In genomic region chr4:77452117-77452516, GRCh38 we compare ENCODE assay signal across 5 cellular contexts.
A peak's percentile ranks its signal among the peaks of the same experiment; 100 is the strongest.
DNase-seq lines count a peak whose midpoint lies in the region; FAIRE-seq and TF ChIP-seq lines count a peak whose summit lies in the region.
"Not testable (repeated sequence)": the region's sequence is repeated elsewhere in the genome, so short reads cannot be mapped to it uniquely, and the experiment has no call there.

No MANE protein-coding gene starts in this region.

- H4K91ac ChIP-seq in H1 (replicated peaks; ENCODE audit: insufficient read length, low read length): not testable (repeated sequence)

- CTCF ChIA-PET in H1 (lab: Charles Lee; ENCODE audit: partially characterized antibody): interaction anchor here (0.7 to 13.4 kb wide), 7 partner anchors 20 to 413 kb away, joined by 3 to 120 read pairs (median 5); no protein-coding TSS in a partner anchor

- WGBS in H1 (ENCODE audit: extremely low coverage in 1 of 2, insufficient coverage in 1 of 2, insufficient read length in 1 of 2, insufficient replicate concordance in 2 of 2, low coverage in 1 of 2, low lambda C conversion rate in 2 of 2, missing lambda C conversion rate in 1 of 2), 2 experiments: 87% methylated on average over 5 of the region's 5 CpGs; no CpG with 5 or more reads in 1 of the 2 experiments
- WGBS in sigmoid colon, 2 donors: 66 to 82% methylated on average over 5 of the region's 5 CpGs

- not testable (repeated sequence) for TF ChIP-seq RAD21 in H1 (IDR thresholded peaks at IDR 0.05 in 1 of 2, conservative IDR thresholded peaks at IDR 0.05 in 1 of 2; ENCODE audit: low read depth in 2 of 2, low read length in 2 of 2)

- not testable (repeated sequence) for H2BK5ac ChIP-seq in H1 (ENCODE audit: low read depth, low read length)

- H3K79me1 ChIP-seq in H1 (ENCODE audit: low read depth, low read length): not testable (repeated sequence)

- not testable (repeated sequence) for H3K79me2 ChIP-seq in H1 (ENCODE audit: control insufficient read depth in 1 of 2, insufficient read depth in 2 of 2, low read length in 2 of 2)

- FAIRE-seq in GM12891 (lab: Jason Lieb, UNC) (peak; percentile 71), bronchial epithelial cell (lab: Jason Lieb, UNC) (peak; percentile 96), H1 (lab: Jason Lieb, UNC) (peak; percentile 60), urothelium cell line (lab: Jason Lieb, UNC) (peak; percentile 23)

- TF ChIP-seq CTCF in bronchial epithelial cell (IDR thresholded peaks at IDR 0.05; ENCODE audit: insufficient read depth, low read length, severe bottlenecking); H1 (IDR thresholded peaks at IDR 0.05; ENCODE audit: control extremely low read depth in 1 of 3, insufficient read depth in 1 of 3, low read depth in 1 of 3, low read length in 3 of 3); sigmoid colon (IDR thresholded peaks at IDR 0.05): not testable (repeated sequence)

- H3K4me3 ChIP-seq in bronchial epithelial cell (ENCODE audit: low read depth, low read length); H1 (ENCODE audit: extremely low read depth in 1 of 4, insufficient read depth in 2 of 4, low read depth in 3 of 4, low read length in 4 of 4); sigmoid colon: not testable (repeated sequence)

- not testable (repeated sequence) for H4K20me1 ChIP-seq in H1 (replicated peaks in 1 of 2; ENCODE audit: control insufficient read depth in 1 of 2, insufficient read depth in 2 of 2, low read length in 2 of 2)

- not testable (repeated sequence) for H3K9ac ChIP-seq in H1 (replicated peaks in 1 of 4; ENCODE audit: extremely low read depth in 1 of 4, low read depth in 3 of 4, low read length in 3 of 4)

- not testable (repeated sequence) for H2BK120ac ChIP-seq in H1 (replicated peaks; ENCODE audit: low read depth, low read length)

- H3K18ac ChIP-seq in H1 (ENCODE audit: extremely low read depth, low read length): not testable (repeated sequence)

- intact Hi-C loops in sigmoid colon (cut with DNase I): not testable (repeated sequence)

- not testable (repeated sequence) for H3K4me2 ChIP-seq in H1 (ENCODE audit: insufficient read depth in 1 of 2, low read depth in 2 of 2, low read length in 2 of 2)

- not testable (repeated sequence) for H3K4me1 ChIP-seq in H1 (replicated peaks in 1 of 4; ENCODE audit: control insufficient read depth in 3 of 4, insufficient read depth in 4 of 4, low read length in 3 of 4)
- H3K4me1 ChIP-seq in sigmoid colon: peaks cover 0 to 35% (median 18%) of the 10 kb centered on the region in 4 donors

- H2BK20ac ChIP-seq in H1 (ENCODE audit: low read length): not testable (repeated sequence)

- H3K27ac ChIP-seq in H1 (ENCODE audit: low read depth, low read length): not testable (repeated sequence)
- peak overlapping the region in 2 of 4 donors; percentile 41 to 55 for H3K27ac ChIP-seq in sigmoid colon

- H3K36me3 ChIP-seq in bronchial epithelial cell (ENCODE audit: control insufficient read depth, insufficient read depth, low read length); H1 (ENCODE audit: control insufficient read depth in 2 of 4, insufficient read depth in 4 of 4, low read length in 3 of 4); sigmoid colon: not testable (repeated sequence)

- TF ChIP-seq POLR2A in GM12891 (IDR thresholded peaks at IDR 0.05; ENCODE audit: low read depth, low read length); H1 (IDR thresholded peaks at IDR 0.05; ENCODE audit: control extremely low read depth in 1 of 2, low read depth in 2 of 2, low read length in 2 of 2); sigmoid colon (IDR thresholded peaks at IDR 0.05): not testable (repeated sequence)

- not testable (repeated sequence) for TF ChIP-seq EP300 in H1 (IDR thresholded peaks at IDR 0.05; ENCODE audit: borderline replicate concordance in 1 of 2, low read depth in 2 of 2, low read length in 2 of 2)
- TF ChIP-seq EP300 in sigmoid colon (IDR thresholded peaks at IDR 0.05): peak in 1 of 4 donors; percentile 42

- not testable (repeated sequence) for DNase-seq in GM12891 (ENCODE audit: insufficient read length, low spot score); bronchial epithelial cell (ENCODE audit: low read depth); H1 (ENCODE audit: low read depth in 1 of 2, low spot score in 2 of 2); urothelium cell line (ENCODE audit: low spot score)
- DNase-seq in sigmoid colon: peak; percentile 69

- H3K23me2 ChIP-seq in H1 (ENCODE audit: low read depth, low read length): not testable (repeated sequence)

- not testable (repeated sequence) for H2BK12ac ChIP-seq in H1 (ENCODE audit: low read depth, low read length)

- H2AK5ac ChIP-seq in H1 (ENCODE audit: low read depth, low read length): not testable (repeated sequence)

- not testable (repeated sequence) for H3K27me3 ChIP-seq in bronchial epithelial cell (ENCODE audit: control insufficient read depth, insufficient read depth, low read length); H1 (replicated peaks in 1 of 4; ENCODE audit: control insufficient read depth in 3 of 4, extremely low read depth in 1 of 4, insufficient read depth in 3 of 4, low read length in 3 of 4); sigmoid colon

- not testable (repeated sequence) for H3K56ac ChIP-seq in H1 (replicated peaks; ENCODE audit: insufficient read length, low read depth, low read length)

- POLR2A ChIA-PET in H1 (lab: Charles Lee; ENCODE audit: partially characterized antibody): not testable (repeated sequence)

- not testable (repeated sequence) for H3K23ac ChIP-seq in H1 (ENCODE audit: insufficient read length)

- not testable (repeated sequence) for H3K4ac ChIP-seq in H1 (replicated peaks; ENCODE audit: insufficient read length, low read depth, low read length)

- H4K8ac ChIP-seq in H1 (ENCODE audit: extremely low read depth, insufficient read depth, low read length): not testable (repeated sequence)

- not testable (repeated sequence) for H3K14ac ChIP-seq in H1 (ENCODE audit: insufficient read length)

- H4K5ac ChIP-seq in H1 (ENCODE audit: insufficient read length, low read depth, low read length): not testable (repeated sequence)

- H3K9me3 ChIP-seq in H1 (ENCODE audit: insufficient read depth in 2 of 2, low read depth in 1 of 2, low read length in 1 of 2); sigmoid colon: not testable (repeated sequence)

- not testable (repeated sequence) for H2AFZ ChIP-seq in H1 (ENCODE audit: low read length)

- H2BK15ac ChIP-seq in H1 (ENCODE audit: low read length): not testable (repeated sequence)
